ENCODE assay signal across 1 cellular context in the genomic region with DNA sequence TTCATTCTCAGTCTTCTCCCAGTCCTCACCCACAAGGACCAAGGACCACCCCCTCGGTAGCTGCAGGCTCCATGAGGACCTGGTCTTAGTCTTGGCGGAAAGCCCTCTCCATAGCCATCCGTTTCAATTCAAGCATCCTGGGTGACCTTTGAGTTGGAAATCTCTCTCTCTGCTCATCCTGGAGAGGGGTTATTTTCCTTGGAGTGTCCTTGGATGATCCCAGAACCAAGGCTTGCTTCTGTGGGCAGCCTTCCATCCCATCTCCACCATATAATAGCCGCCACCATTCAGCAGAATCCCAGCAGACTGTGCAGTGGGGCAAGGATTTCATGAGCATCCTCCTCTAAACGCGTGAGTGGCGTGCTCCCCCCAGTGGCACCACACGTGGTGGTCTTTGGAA.
TF ChIP-seq lines count a peak whose summit lies in the region.

BPIFA2 (plus strand) TSS at position 301 of the 400 bp plus-strand sequence. CDS start 987 bp downstream, outside the sequence.

TF ChIP-seq in HepG2, 621 proteins besides CTCF, POLR2A, EP300 and RAD21:
- TF ChIP-seq STAG1 (CRISPR knock-in tag; IDR thresholded peaks at IDR 0.05) (peak; percentile 43), CEBPG (CRISPR knock-in tag; IDR thresholded peaks at IDR 0.05) (no peak), FIP1L1 (IDR thresholded peaks at IDR 0.05; ENCODE audit: borderline replicate concordance, insufficient read depth, low read depth, low read length) (no peak)
- TF ChIP-seq, protein P1, sequence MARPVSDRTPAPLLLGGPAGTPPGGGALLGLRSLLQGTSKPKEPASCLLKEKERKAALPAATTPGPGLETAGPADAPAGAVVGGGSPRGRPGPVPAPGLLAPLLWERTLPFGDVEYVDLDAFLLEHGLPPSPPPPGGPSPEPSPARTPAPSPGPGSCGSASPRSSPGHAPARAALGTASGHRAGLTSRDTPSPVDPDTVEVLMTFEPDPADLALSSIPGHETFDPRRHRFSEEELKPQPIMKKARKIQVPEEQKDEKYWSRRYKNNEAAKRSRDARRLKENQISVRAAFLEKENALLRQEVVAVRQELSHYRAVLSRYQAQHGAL (CRISPR knock-in tag; IDR thresholded peaks at IDR 0.05; ENCODE audit: not compliant biosample characterization), result no peak
